Comparison of ENCODE assay signal across 8 cellular contexts in the genomic region with DNA sequence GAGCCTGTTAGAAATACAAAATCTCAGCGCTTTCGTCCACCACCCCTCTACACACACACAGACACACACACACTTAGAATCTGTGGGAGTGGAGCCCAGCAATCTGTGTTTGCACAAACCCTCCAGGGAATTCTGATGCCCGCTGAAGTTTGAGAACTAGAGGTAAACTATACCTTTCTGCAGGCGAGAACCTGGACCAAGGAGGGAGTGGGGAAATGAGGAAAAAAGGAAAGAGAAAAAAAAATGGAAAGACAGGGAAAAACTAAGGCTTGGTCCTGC. TPM values are rescaled to one million over a fixed set of nuclear protein-coding genes. Genes with fewer than 3 reads are reported as not detected.
DNase-seq lines count a peak whose midpoint lies in the region; ATAC-seq and TF ChIP-seq lines count a peak whose summit lies in the region.

No MANE protein-coding gene starts in this region.

- TF ChIP-seq POLR2A in prostate gland (IDR thresholded peaks at IDR 0.05), result no peak

- intact Hi-C loops in prostate gland (cut with DNase I), result loop anchor here (2.0 kb wide), 1 partner anchor 170 kb away; no protein-coding TSS in a partner anchor

- H3K9ac ChIP-seq in ES-I3 (ENCODE audit: low read depth, low read length) (peak overlapping the region; percentile 72), NT2/D1 (ENCODE audit: insufficient read length, low read depth) (peak overlapping the region; percentile 80)

- peak overlapping the region; percentile 53 for H3K4me3 ChIP-seq in NT2/D1 (ENCODE audit: insufficient read length, low read depth)
- H3K4me3 ChIP-seq in esophagus (ENCODE audit: low read depth in 1 of 2, low read length in 2 of 2), result peak overlapping the region; percentile 72 to 74
- peak overlapping the region; percentile 75 to 85 for H3K4me3 ChIP-seq in prostate gland

- H3K4me1 ChIP-seq in ES-I3 (ENCODE audit: insufficient read depth, low read length) (peaks cover 14% of the 10 kb centered on the region), NT2/D1 (ENCODE audit: insufficient read depth, insufficient read length) (peaks cover 5% of the 10 kb centered on the region), esophagus (ENCODE audit: control insufficient read depth in 2 of 2, insufficient read depth in 2 of 2, low read length in 1 of 2) (peaks cover 0 to 2% of the 10 kb centered on the region in 2 donors), prostate gland (replicated peaks) (no peaks in the 10 kb centered on the region)

- DNase-seq in NT2/D1 (ENCODE audit: low read depth, low spot score) (no peak), prostate gland (ENCODE audit: low spot score) (no peak), dermis blood vessel endothelial cell (no peak), Ammon's horn (ENCODE audit: low spot score) (no peak)
- no peak for DNase-seq in activated effector memory CD4-positive, alpha-beta T cell treated with anti-CD3 and anti-CD28 coated beads, Interleukin-2, amount 50 U/mL, for 16 hours

- no peaks in the 10 kb centered on the region for H3K9me3 ChIP-seq in ES-I3 (ENCODE audit: control insufficient read depth, insufficient read depth, low read length)
- H3K9me3 ChIP-seq in NT2/D1 (ENCODE audit: insufficient read depth, low read length), result no peaks in the 10 kb centered on the region
- no peaks in the 10 kb centered on the region for H3K9me3 ChIP-seq in esophagus (ENCODE audit: control insufficient read depth in 2 of 2, insufficient read depth in 1 of 2, low read depth in 1 of 2, low read length in 1 of 2)
- no peaks in the 10 kb centered on the region for H3K9me3 ChIP-seq in prostate gland

- H3K36me3 ChIP-seq in ES-I3 (ENCODE audit: insufficient read depth, low read length), result no peaks in the 10 kb centered on the region; the same call in 1 of the 2 replicates
- H3K36me3 ChIP-seq in NT2/D1 (ENCODE audit: insufficient read depth, insufficient read length, low read length), result no peaks in the 10 kb centered on the region
- no peaks in the 10 kb centered on the region for H3K36me3 ChIP-seq in esophagus (ENCODE audit: control insufficient read depth in 2 of 2, insufficient read depth in 2 of 2, low read length in 1 of 2)
- H3K36me3 ChIP-seq in prostate gland, result no peaks in the 10 kb centered on the region

- ATAC-seq in GM18873 (IDR thresholded peaks at IDR 0.05; ENCODE audit: low FRiP score, unreplicated experiment), result no peak

- peaks cover 55% of the 10 kb centered on the region for H3K27me3 ChIP-seq in NT2/D1 (ENCODE audit: insufficient read depth, insufficient read length)
- no peaks in the 10 kb centered on the region for H3K27me3 ChIP-seq in esophagus (ENCODE audit: control insufficient read depth in 1 of 2, insufficient read depth in 2 of 2, low read length in 2 of 2)
- H3K27me3 ChIP-seq in prostate gland (replicated peaks; ENCODE audit: insufficient read depth), result no peaks in the 10 kb centered on the region

- WGBS in esophagus, 2 donors, result 58 to 66% methylated on average over 4 of the region's 4 CpGs
- WGBS in prostate gland, result 73% methylated on average over 4 of the region's 4 CpGs

- peak overlapping the region; percentile 74 to 80 for H3K27ac ChIP-seq in esophagus (ENCODE audit: low read depth in 2 of 2, low read length in 1 of 2)
- peak overlapping the region; percentile 68 to 84 for H3K27ac ChIP-seq in prostate gland

- TF ChIP-seq CTCF in prostate gland (IDR thresholded peaks at IDR 0.05), result no peak

RNA-seq across cellular contexts. Expression of gene NIBAN1, which starts 0.5 kb away (rescaled TPM):
- polyA plus RNA-seq in esophagus, result 10 to 100 TPM; 14.7 to 27.4 TPM
- total RNA-seq in prostate gland (10 to 100 TPM; 47.3 to 97.4 TPM), dermis blood vessel endothelial cell (9.6 and 43.1 TPM in 2 replicates)
